16 cellular contexts compared by ENCODE assay signal in the genomic region with DNA sequence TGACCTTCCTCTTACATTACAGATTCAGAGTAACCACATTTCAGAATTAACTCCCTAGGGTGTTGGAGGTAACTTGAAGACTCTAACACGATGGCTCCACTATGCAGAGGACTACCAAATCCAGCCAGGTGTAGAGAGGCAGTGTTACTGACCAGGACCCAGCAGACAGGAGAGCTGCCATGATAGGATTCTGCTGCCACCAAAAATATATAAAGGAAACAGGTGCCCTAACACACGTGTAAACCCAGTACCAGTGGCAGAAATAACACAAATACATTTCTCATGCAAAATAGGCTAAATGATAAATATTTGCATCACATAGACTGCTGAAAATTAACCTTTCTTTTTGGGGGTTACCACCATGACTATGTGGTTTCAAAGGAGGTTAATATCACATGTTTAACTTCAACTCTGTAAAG. TPM values are rescaled to one million over a fixed set of nuclear protein-coding genes. Genes with fewer than 3 reads are reported as not detected.
A peak's percentile ranks its signal among the peaks of the same experiment; 100 is the strongest.
DNase-seq lines count a peak whose midpoint lies in the region; ATAC-seq and TF ChIP-seq lines count a peak whose summit lies in the region.
"Had no signal": no experiment of that assay in that cellular context is flagged by ENCODE, and none has a peak within 500 bp of the region (broad histone marks: within the 10 kb centered on the region; RNA-seq: fewer than 3 reads in every experiment).

No MANE protein-coding gene starts in this region.

- no peaks in the 10 kb centered on the region for H3K27me3 ChIP-seq in gastroesophageal sphincter
- H3K27me3 ChIP-seq: BLaER1, heart right ventricle, SJSA1 had no signal

- H3K27ac ChIP-seq in gastroesophageal sphincter = no peak overlapping the region
- H3K27ac ChIP-seq: BLaER1, heart right ventricle, SJSA1 had no signal

- no peak for TF ChIP-seq POLR2A in gastroesophageal sphincter (IDR thresholded peaks at IDR 0.05)

- H3K36me3 ChIP-seq in gastroesophageal sphincter = peaks cover 0 to 22% of the 10 kb centered on the region in 2 donors

- peak; percentile 85 for ATAC-seq in GM18511 (IDR thresholded peaks at IDR 0.05; ENCODE audit: unreplicated experiment)
- ATAC-seq in GM21381 (IDR thresholded peaks at IDR 0.05; ENCODE audit: unreplicated experiment) = peak; percentile 49
- peak; percentile 86 for ATAC-seq in HG02981 (IDR thresholded peaks at IDR 0.05; ENCODE audit: unreplicated experiment)
- ATAC-seq in gastroesophageal sphincter = no peak
- ATAC-seq: activated CD4-positive, CD25-positive, alpha-beta regulatory T cell treated with anti-CD3 and anti-CD28 coated beads, Interleukin-2, amount 50 U/mL, for 24 hours; activated T-cell treated with anti-CD3 and anti-CD28 coated beads, Interleukin-2, amount 50 U/mL, for 72 hours; heart right ventricle; left ventricle myocardium superior had no signal

- TF ChIP-seq CTCF in gastroesophageal sphincter (IDR thresholded peaks at IDR 0.05) = no peak

- WGBS in gastroesophageal sphincter (ENCODE audit: low coverage in 1 of 2), 2 donors = 39 to 43% methylated on average over 2 of the region's 2 CpGs

- H3K4me3 ChIP-seq in gastroesophageal sphincter = no peak overlapping the region
- H3K4me3 ChIP-seq: BLaER1, heart right ventricle, SJSA1 had no signal

- peak; percentile 37 for DNase-seq in NCI-H69 (lab: John Stamatoyannopoulos, UW)
- no peak for DNase-seq in superior temporal gyrus (ENCODE audit: extremely low spot score)
- no peak for DNase-seq in A172 (ENCODE audit: low spot score)
- DNase-seq in GF-D8 (lab: John Stamatoyannopoulos, UW) = no peak
- DNase-seq: activated T-cell treated with anti-CD3 and anti-CD28 coated beads, Interleukin-2, amount 50 U/mL, for 72 hours; GDM1; heart right ventricle; left ventricle myocardium superior; NCI-H1105 treated with DMSO at 0.1 percent for 48 hours had no signal

- H3K9me3 ChIP-seq in gastroesophageal sphincter = no peaks in the 10 kb centered on the region
- H3K9me3 ChIP-seq: BLaER1, heart right ventricle, SJSA1 had no signal

- no peak for TF ChIP-seq EP300 in gastroesophageal sphincter (IDR thresholded peaks at IDR 0.05)

- peaks cover 0 to 5% (median 0%) of the 10 kb centered on the region in 3 donors for H3K4me1 ChIP-seq in gastroesophageal sphincter
- H3K4me1 ChIP-seq: SJSA1 had no signal

RNA-seq across cellular contexts. Expression of gene ZBTB14, which starts 7.0 kb away (rescaled TPM):
- total RNA-seq in gastroesophageal sphincter = 10 to 100 TPM in 3 of 4 donors, 1 to 10 TPM in 1; 6.9 to 34.4 (median 18.4) TPM
- 18.2 and 20.9 TPM in 2 replicates for total RNA-seq in A172 (2014; rRNA removed; shearing (Covaris generic))
